Comparison of ENCODE assay signal across 8 cellular contexts in the genomic region with DNA sequence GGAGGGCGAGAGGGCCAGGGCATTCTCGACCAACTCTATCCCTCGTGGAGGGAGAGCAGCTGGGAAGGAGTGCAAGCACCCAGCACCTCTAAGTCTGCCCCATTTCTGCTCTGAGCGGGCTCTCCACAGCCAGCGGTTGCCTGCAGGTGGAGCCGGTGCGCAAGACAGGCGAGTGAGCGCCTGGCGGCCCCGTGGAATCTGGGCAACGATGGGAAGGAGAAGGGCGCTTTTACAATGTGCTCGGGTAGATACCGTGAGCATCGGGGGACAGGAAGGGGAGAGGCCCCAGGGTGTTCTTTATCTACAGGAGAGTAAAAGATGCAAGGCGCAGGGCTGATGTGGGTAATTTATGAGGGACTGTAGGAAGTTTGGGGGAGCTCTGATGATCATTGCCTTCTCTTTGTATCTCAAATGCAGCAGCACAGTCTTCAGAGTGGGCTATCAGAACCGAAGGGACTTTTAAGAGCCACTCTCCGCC. TPM values are rescaled to one million over a fixed set of nuclear protein-coding genes. Genes with fewer than 3 reads are reported as not detected.
DNase-seq lines count a peak whose midpoint lies in the region; ATAC-seq, FAIRE-seq and TF ChIP-seq lines count a peak whose summit lies in the region.

No MANE protein-coding gene starts in this region.

- BruUV-seq in endothelial cell of umbilical vein (replicated peaks; lab: Mats Ljungman, UMichigan) = no TSS peak

- intact Hi-C loops in endothelial cell of umbilical vein (cut with micrococcal nuclease) = loop anchor here (1.0 kb wide), 3 partner anchors 62 to 245 kb away; no protein-coding TSS in a partner anchor

- DNase-seq in COLO668 (lab: John Stamatoyannopoulos, UW; ENCODE audit: unreplicated experiment) (peak; percentile 85), HS-27A (ENCODE audit: low read depth) (peak; percentile 87), NT2/D1 (ENCODE audit: low read depth, low spot score) (peak; percentile 76), endothelial cell of umbilical vein (ENCODE audit: low read depth, low spot score) (peak; percentile 85)
- peak; percentile 57 for DNase-seq in activated CD8-positive, alpha-beta memory T cell treated with anti-CD3 and anti-CD28 coated beads, Interleukin-2, amount 50 U/mL, for 24 hours (ENCODE audit: extremely low read depth)
- peak; percentile 51 to 73 for DNase-seq in stimulated activated CD8-positive, alpha-beta memory T cell treated with anti-CD3 and anti-CD28 coated beads, Interleukin-2, amount 100 ng/mL, for 1 hour (ENCODE audit: low read depth in 2 of 2)

- peak; percentile 87 for FAIRE-seq in endothelial cell of umbilical vein (lab: Jason Lieb, UNC)

- peaks cover 7% of the 10 kb centered on the region for H3K27me3 ChIP-seq in NT2/D1 (ENCODE audit: insufficient read depth, insufficient read length)
- H3K27me3 ChIP-seq in endothelial cell of umbilical vein (ENCODE audit: control insufficient read depth in 2 of 2, insufficient read depth in 2 of 2, low read length in 2 of 2) = no peaks in the 10 kb centered on the region
- H3K27me3 ChIP-seq in mononuclear cell (ENCODE audit: insufficient read depth, low read length) = no peaks in the 10 kb centered on the region

- H3K4me3 ChIP-seq in NT2/D1 (ENCODE audit: insufficient read length, low read depth) (peak overlapping the region; percentile 55), endothelial cell of umbilical vein (replicated peaks in 1 of 3; ENCODE audit: insufficient read depth in 1 of 3, low read depth in 1 of 3, low read length in 3 of 3) (peak overlapping the region; percentile 49 to 90 (median 61)), mononuclear cell (ENCODE audit: low read length) (peak overlapping the region; percentile 82)

- H3K4me2 ChIP-seq in endothelial cell of umbilical vein (ENCODE audit: insufficient read depth, low read length) = peak overlapping the region; percentile 62

- H2AFZ ChIP-seq in endothelial cell of umbilical vein (ENCODE audit: low read depth, low read length) = peak overlapping the region; percentile 60

- H3K4me1 ChIP-seq in NT2/D1 (ENCODE audit: insufficient read depth, insufficient read length) (no peaks in the 10 kb centered on the region), endothelial cell of umbilical vein (ENCODE audit: control insufficient read depth, extremely low read depth, insufficient read depth, low read length) (peaks cover 10% of the 10 kb centered on the region), mononuclear cell (ENCODE audit: insufficient read depth, low read length) (peaks cover 24% of the 10 kb centered on the region)

- peak; percentile 80 to 92 for TF ChIP-seq CTCF in endothelial cell of umbilical vein (IDR thresholded peaks at IDR 0.05; ENCODE audit: extremely low read depth in 1 of 2, insufficient read depth in 1 of 2, low read depth in 1 of 2, low read length in 2 of 2)

- dilution Hi-C loops in endothelial cell of umbilical vein (cut with MboI; ENCODE audit: extremely low pct_ligation_motif_present, low sequenced_read_pairs) = no loop called here

- peak; percentile 63 for ATAC-seq in GM19467 (IDR thresholded peaks at IDR 0.05; ENCODE audit: unreplicated experiment)

- H3K9ac ChIP-seq in NT2/D1 (ENCODE audit: insufficient read length, low read depth) (peak overlapping the region; percentile 92), endothelial cell of umbilical vein (replicated peaks; ENCODE audit: extremely low read depth, insufficient read depth, low read length) (peak overlapping the region; percentile 14)

- no peaks in the 10 kb centered on the region for H3K9me3 ChIP-seq in NT2/D1 (ENCODE audit: insufficient read depth, low read length)
- H3K9me3 ChIP-seq in endothelial cell of umbilical vein (replicated peaks; ENCODE audit: control insufficient read depth, insufficient read depth, low read length) = no peaks in the 10 kb centered on the region
- no peaks in the 10 kb centered on the region for H3K9me3 ChIP-seq in mononuclear cell (ENCODE audit: low read depth, low read length)

- POLR2A ChIA-PET in endothelial cell of umbilical vein (lab: Charles Lee) = no interaction called here

- H3K27ac ChIP-seq in endothelial cell of umbilical vein (ENCODE audit: insufficient read depth, low read depth, low read length) = peak overlapping the region; percentile 45

- no peaks in the 10 kb centered on the region for H4K20me1 ChIP-seq in endothelial cell of umbilical vein (replicated peaks; ENCODE audit: control insufficient read depth, extremely low read depth, insufficient read depth, low read length)

- H3K9me1 ChIP-seq in endothelial cell of umbilical vein (replicated peaks; ENCODE audit: control insufficient read depth, extremely low read depth, insufficient read depth, low read length) = no peaks in the 10 kb centered on the region

- TF ChIP-seq POLR2A in endothelial cell of umbilical vein (IDR thresholded peaks at IDR 0.05; ENCODE audit: low read depth, low read length) = no peak

- CTCF ChIA-PET in endothelial cell of umbilical vein (lab: Charles Lee) = interaction anchor here (0.6 to 3.4 kb wide), 11 partner anchors 8 to 246 kb away, joined by 3 to 20 read pairs (median 5); no protein-coding TSS in a partner anchor

- peaks cover 31% of the 10 kb centered on the region for H3K79me2 ChIP-seq in endothelial cell of umbilical vein (ENCODE audit: control insufficient read depth, insufficient read depth, low read length)

- H3K36me3 ChIP-seq in NT2/D1 (ENCODE audit: insufficient read depth, insufficient read length, low read length) (peaks cover 27% of the 10 kb centered on the region), endothelial cell of umbilical vein (ENCODE audit: control insufficient read depth in 2 of 2, extremely low read depth in 1 of 2, insufficient read depth in 2 of 2, low read length in 2 of 2) (peaks cover 0 to 2% of the 10 kb centered on the region in 2 experiments)

TF ChIP-seq in endothelial cell of umbilical vein, 7 proteins besides CTCF, POLR2A, EP300 and RAD21:
- no peak for TF ChIP-seq JUN (IDR thresholded peaks at IDR 0.05; ENCODE audit: borderline replicate concordance, insufficient read depth, insufficient read length, low read depth)
- peak; percentile 35 for TF ChIP-seq MAX (IDR thresholded peaks at IDR 0.05; ENCODE audit: insufficient read depth, insufficient read length)
- peak; percentile 15 for TF ChIP-seq MYC (IDR thresholded peaks at IDR 0.05; ENCODE audit: low read depth, low read length)
- TF ChIP-seq GATA2 (IDR thresholded peaks at IDR 0.05; ENCODE audit: insufficient read depth, insufficient read length, low read depth, low read length) = no peak
- no peak for TF ChIP-seq FOS (IDR thresholded peaks at IDR 0.05; ENCODE audit: borderline replicate concordance, insufficient read depth, low read length)
- TF ChIP-seq POLR2AphosphoS5 (IDR thresholded peaks at IDR 0.05; ENCODE audit: insufficient read depth, low read depth, low read length) = no peak

RNA-seq across cellular contexts. Expression of gene TTL, which starts 0.9 kb away (rescaled TPM):
- total RNA-seq in endothelial cell of umbilical vein = 66.8 and 71.0 TPM in 2 replicates
- 17.9 and 21.9 TPM in 2 replicates for polyA plus RNA-seq in endothelial cell of umbilical vein
- 22.7 and 23.9 TPM in 2 replicates for polyA plus RNA-seq in endothelial cell of umbilical vein (2011; cell fraction: cytosol; rRNA removed)
- 34.9 and 40.9 TPM in 2 replicates for polyA plus RNA-seq in endothelial cell of umbilical vein (2011; cell fraction: nucleus; rRNA removed)
- 52.1 and 63.9 TPM in 2 replicates for polyA plus RNA-seq in endothelial cell of umbilical vein (2012)
- polyA minus RNA-seq in endothelial cell of umbilical vein = 54.3 and 59.0 TPM in 2 replicates
- polyA minus RNA-seq in endothelial cell of umbilical vein (2011; cell fraction: cytosol; rRNA and poly(A)+ RNA removed) = 30.0 TPM
- 20.8 and 32.0 TPM in 2 replicates for polyA minus RNA-seq in endothelial cell of umbilical vein (2011; cell fraction: nucleus; rRNA and poly(A)+ RNA removed)
- 11.0 TPM for total RNA-seq in mononuclear cell

RNA-seq across cellular contexts. Expression of gene RGPD8, which starts 47.6 kb away (rescaled TPM):
- total RNA-seq in endothelial cell of umbilical vein (10.8 and 17.7 TPM in 2 replicates), mononuclear cell (96.6 TPM)
- 0.75 and 0.98 TPM in 2 replicates for polyA plus RNA-seq in endothelial cell of umbilical vein
- 0.37 and 0.52 TPM in 2 replicates for polyA plus RNA-seq in endothelial cell of umbilical vein (2011; cell fraction: cytosol; rRNA removed)
- 10.8 and 12.0 TPM in 2 replicates for polyA plus RNA-seq in endothelial cell of umbilical vein (2011; cell fraction: nucleus; rRNA removed)
- polyA plus RNA-seq in endothelial cell of umbilical vein (2012) = 6.2 and 8.0 TPM in 2 replicates
- 1.7 and 7.9 TPM in 2 replicates for polyA minus RNA-seq in endothelial cell of umbilical vein
- polyA minus RNA-seq in endothelial cell of umbilical vein (2011; cell fraction: cytosol; rRNA and poly(A)+ RNA removed) = 2.7 TPM
- polyA minus RNA-seq in endothelial cell of umbilical vein (2011; cell fraction: nucleus; rRNA and poly(A)+ RNA removed) = 28.9 and 30.9 TPM in 2 replicates

Comparison
In these comparisons a context has a peak if more than half of its experiments do, and no peak if none do; other contexts are left out.
1. Peak in every context shown above with its lines: DNase-seq, ATAC-seq, H3K4me3 ChIP-seq and H3K27ac ChIP-seq.